Comparison of ENCODE assay signal across 15 cellular contexts in the genomic region with DNA sequence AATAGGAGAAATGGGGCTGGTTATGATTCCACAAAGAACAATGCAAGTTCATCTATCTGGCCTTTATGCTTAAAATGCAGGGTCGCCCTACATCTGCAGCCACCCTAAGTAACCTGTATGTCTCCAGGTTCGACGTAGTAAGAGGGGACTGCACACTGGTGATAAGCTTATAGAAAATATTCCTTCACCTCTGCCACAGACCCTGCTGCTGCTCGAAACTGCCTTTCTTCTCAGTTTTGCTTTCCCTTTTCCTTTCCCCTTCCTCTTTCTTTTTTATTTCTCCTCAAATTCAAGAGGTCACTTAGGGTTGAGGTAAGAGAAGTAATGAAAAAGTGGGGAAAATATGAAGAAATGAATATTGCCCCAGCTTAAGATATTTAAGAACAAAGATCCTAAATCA.
A peak's percentile ranks its signal among the peaks of the same experiment; 100 is the strongest.
DNase-seq lines count a peak whose midpoint lies in the region; ATAC-seq, FAIRE-seq and TF ChIP-seq lines count a peak whose summit lies in the region.
"Had no signal": no experiment of that assay in that cellular context is flagged by ENCODE, and none has a peak within 500 bp of the region (broad histone marks: within the 10 kb centered on the region; RNA-seq: fewer than 3 reads in every experiment).

No MANE protein-coding gene starts in this region.

- TF ChIP-seq CTCF in progenitor cell of endocrine pancreas (IDR thresholded peaks at IDR 0.05; ENCODE audit: unreplicated experiment) = no peak

- peak overlapping the region; percentile 83 for H3K4me2 ChIP-seq in BLaER1
- H3K4me2 ChIP-seq: neural progenitor cell had no signal

- DNase-seq in GM19239 (ENCODE audit: insufficient read length, low spot score) = no peak
- no peak for DNase-seq in progenitor cell of endocrine pancreas (ENCODE audit: low spot score, unreplicated experiment)
- no peak for DNase-seq in NCI-H524 (lab: John Stamatoyannopoulos, UW)
- no peak for DNase-seq in cerebellum (ENCODE audit: low spot score)
- no peak for DNase-seq in activated T-cell treated with anti-CD3 and anti-CD28 coated beads for 4 hours
- DNase-seq: activated T-cell treated with anti-CD3 and anti-CD28 coated beads, Interleukin-2, amount 50 U/mL, for 24 hours; body of pancreas; effector memory CD8-positive, alpha-beta T cell; NCI-H2227 treated with DMSO at 0.1 percent for 48 hours had no signal

- no peaks in the 10 kb centered on the region for H4K20me1 ChIP-seq in BLaER1

- peak overlapping the region; percentile 93 for H3K27ac ChIP-seq in BLaER1
- H3K27ac ChIP-seq: body of pancreas, neural progenitor cell had no signal

- peaks cover 85% of the 10 kb centered on the region for H3K4me1 ChIP-seq in BLaER1
- H3K4me1 ChIP-seq: body of pancreas had no signal

- H3K4me3 ChIP-seq in BLaER1 = peak overlapping the region; percentile 55
- H3K4me3 ChIP-seq: body of pancreas, neural progenitor cell had no signal

- H3K9me3 ChIP-seq in BLaER1 = peaks cover 15% of the 10 kb centered on the region
- H3K9me3 ChIP-seq: body of pancreas had no signal

- H3K9ac ChIP-seq in BLaER1 = peak overlapping the region; percentile 78
- H3K9ac ChIP-seq: neural progenitor cell had no signal

- no peaks in the 10 kb centered on the region for H3K27me3 ChIP-seq in BLaER1
- H3K27me3 ChIP-seq: body of pancreas, neural progenitor cell had no signal

- no peaks in the 10 kb centered on the region for H3K9me3 Mint-ChIP-seq in progenitor cell of endocrine pancreas (ENCODE audit: low read depth)
- H3K9me3 Mint-ChIP-seq: activated T-cell treated with anti-CD3 and anti-CD28 coated beads, Interleukin-2, amount 50 U/mL, for 24 hours; neural progenitor cell; type B pancreatic cell had no signal

- peak; percentile 39 for FAIRE-seq in GM19239 (lab: Jason Lieb, UNC)

- H3K36me3 Mint-ChIP-seq in progenitor cell of endocrine pancreas (ENCODE audit: insufficient read depth) = no peaks in the 10 kb centered on the region
- H3K36me3 Mint-ChIP-seq: neural progenitor cell, type B pancreatic cell had no signal

- H3K27ac Mint-ChIP-seq in progenitor cell of endocrine pancreas = no peak overlapping the region
- H3K27ac Mint-ChIP-seq: activated T-cell treated with anti-CD3 and anti-CD28 coated beads, Interleukin-2, amount 50 U/mL, for 24 hours; effector memory CD8-positive, alpha-beta T cell; neural progenitor cell; type B pancreatic cell had no signal

- ATAC-seq in HG02642 (IDR thresholded peaks at IDR 0.05; ENCODE audit: poor library complexity, unreplicated experiment) (peak; percentile 74), HG03520 (IDR thresholded peaks at IDR 0.05; ENCODE audit: unreplicated experiment) (peak; percentile 58)
- ATAC-seq: body of pancreas; effector memory CD8-positive, alpha-beta T cell; left lobe of liver had no signal

- H3K4me1 Mint-ChIP-seq in progenitor cell of endocrine pancreas (ENCODE audit: low read depth) = no peaks in the 10 kb centered on the region

- no peak overlapping the region for H3K4me3 Mint-ChIP-seq in progenitor cell of endocrine pancreas (ENCODE audit: low read depth)
- H3K4me3 Mint-ChIP-seq: activated T-cell treated with anti-CD3 and anti-CD28 coated beads, Interleukin-2, amount 50 U/mL, for 24 hours; effector memory CD8-positive, alpha-beta T cell; neural progenitor cell; type B pancreatic cell had no signal

- H3K36me3 ChIP-seq in BLaER1 = peaks cover 23% of the 10 kb centered on the region
- H3K36me3 ChIP-seq: neural progenitor cell had no signal

- H3K27me3 Mint-ChIP-seq in progenitor cell of endocrine pancreas = peaks cover 17% of the 10 kb centered on the region
